14 cellular contexts compared by ENCODE assay signal in genomic region chr4:114603455-114603854, GRCh38. TPM values are rescaled to one million over a fixed set of nuclear protein-coding genes. Genes with fewer than 3 reads are reported as not detected.
DNase-seq lines count a peak whose midpoint lies in the region; ATAC-seq and TF ChIP-seq lines count a peak whose summit lies in the region.
"Had no signal": no experiment of that assay in that cellular context is flagged by ENCODE, and none has a peak within 500 bp of the region (broad histone marks: within the 10 kb centered on the region; RNA-seq: fewer than 3 reads in every experiment).

No MANE protein-coding gene starts in this region.

- H3F3A ChIP-seq in MM.1S (ENCODE audit: insufficient read depth, low read length): peaks cover 8% of the 10 kb centered on the region; the same call in 1 of the 2 replicates

- H3K27me3 ChIP-seq in MM.1S (replicated peaks; ENCODE audit: insufficient read depth, low read length): peaks cover 12% of the 10 kb centered on the region; the same call in 1 of the 2 replicates
- H3K27me3 ChIP-seq in spleen (replicated peaks in 1 of 7): peaks cover 0 to 21% (median 14%) of the 10 kb centered on the region in 7 donors
- no peaks in the 10 kb centered on the region for H3K27me3 ChIP-seq in WERI-Rb-1 (ENCODE audit: insufficient read depth, low read depth, severe bottlenecking)

- H3K27ac ChIP-seq in MM.1S (ENCODE audit: low read length) (no peak overlapping the region), spleen (peak overlapping the region in 6 of 8 donors; percentile 33 to 73 (median 59)), WERI-Rb-1 (no peak overlapping the region)
- H3K27ac ChIP-seq: GM23248 had no signal

- DNase-seq in DMS53 (lab: John Stamatoyannopoulos, UW) (peak; percentile 45), DMS53 treated with DMSO at 0.1 percent for 48 hours (lab: John Stamatoyannopoulos, UW; ENCODE audit: unreplicated experiment) (no peak), MM.1S (peak; percentile 69), spleen (no peak), NCI-H524 treated with DMSO at 0.1 percent for 48 hours (lab: John Stamatoyannopoulos, UW) (no peak), NCI-H2029 (lab: John Stamatoyannopoulos, UW) (no peak), WERI-Rb-1 (no peak)
- DNase-seq: foreskin fibroblast; GM23248; stimulated activated naive CD8-positive, alpha-beta T cell treated with anti-CD3 and anti-CD28 coated beads, Interleukin-15, amount 100 ng/mL, for 72 hours had no signal

- H3K4me1 ChIP-seq in MM.1S (ENCODE audit: low read length) (peaks cover 19% of the 10 kb centered on the region), spleen (peaks cover 0 to 62% (median 30%) of the 10 kb centered on the region in 6 donors)

- TF ChIP-seq CTCF in MM.1S (IDR thresholded peaks at IDR 0.05; ENCODE audit: low read length) (no peak), spleen (IDR thresholded peaks at IDR 0.05 in 8 of 11, conservative IDR thresholded peaks at IDR 0.05 in 3 of 11) (no peak), WERI-Rb-1 (IDR thresholded peaks at IDR 0.05; ENCODE audit: low read depth, low read length) (no peak)

- no peaks in the 10 kb centered on the region for H3K79me2 ChIP-seq in MM.1S (ENCODE audit: low read length)

- intact Hi-C loops in spleen (cut with DNase I; ENCODE audit: low total_unique reads): no loop called here

- H3K4me3 ChIP-seq in MM.1S (ENCODE audit: low read length) (peak overlapping the region; percentile 11), spleen (no peak overlapping the region), WERI-Rb-1 (ENCODE audit: low read depth, low read length) (no peak overlapping the region)
- H3K4me3 ChIP-seq: GM23248 had no signal

- no peak overlapping the region for H3K9ac ChIP-seq in MM.1S (ENCODE audit: low read length)
- H3K9ac ChIP-seq: GM23248 had no signal

- 32 to 59% (median 55%) methylated on average over 4 of the region's 4 CpGs for WGBS in spleen, 5 donors

- no peak overlapping the region; the same call in 1 of the 2 replicates for H2AFZ ChIP-seq in MM.1S (ENCODE audit: low read length)
- H2AFZ ChIP-seq: GM23248 had no signal

- peak overlapping the region; percentile 42 for H3K4me2 ChIP-seq in MM.1S (ENCODE audit: low read depth, low read length)

- TF ChIP-seq POLR2A in spleen (IDR thresholded peaks at IDR 0.05): no peak

- no peaks in the 10 kb centered on the region for H4K20me1 ChIP-seq in MM.1S (ENCODE audit: insufficient read depth, low read length)

- no peaks in the 10 kb centered on the region for H3K36me3 ChIP-seq in MM.1S (replicated peaks; ENCODE audit: insufficient read depth, low read length)
- no peaks in the 10 kb centered on the region for H3K36me3 ChIP-seq in spleen
- H3K36me3 ChIP-seq in WERI-Rb-1: no peaks in the 10 kb centered on the region

- H3K9me3 ChIP-seq in MM.1S (replicated peaks; ENCODE audit: insufficient read depth, low read length) (no peaks in the 10 kb centered on the region), spleen (no peaks in the 10 kb centered on the region), WERI-Rb-1 (ENCODE audit: severe bottlenecking) (no peaks in the 10 kb centered on the region)

- H3K9me2 ChIP-seq in MM.1S (replicated peaks; ENCODE audit: insufficient read depth, low read length): no peaks in the 10 kb centered on the region

- peak; percentile 90 for ATAC-seq in HG02623 (IDR thresholded peaks at IDR 0.05; ENCODE audit: unreplicated experiment)
- ATAC-seq: activated naive CD4-positive, alpha-beta T cell treated with anti-CD3 and anti-CD28 coated beads, Interleukin-2, amount 50 U/mL, for 72 hours; Right ventricle myocardium inferior; stimulated activated naive CD8-positive, alpha-beta T cell treated with anti-CD3 and anti-CD28 coated beads, Interleukin-15, amount 100 ng/mL, for 72 hours had no signal

RNA-seq across cellular contexts. Expression of gene UGT8, which starts 4.8 kb away (rescaled TPM):
- total RNA-seq in spleen: 1 to 10 TPM; 4.7 to 7.0 (median 6.6) TPM
- 1 to 10 TPM; 2.1 to 2.7 (median 2.2) TPM for polyA plus RNA-seq in spleen
- total RNA-seq: A172, GM23248, Right ventricle myocardium inferior had no signal
- polyA plus RNA-seq: GM23248 had no signal

Comparison
In these comparisons a context has a peak if more than half of its experiments do, and no peak if none do; other contexts are left out.
1. DNase-seq: peak in DMS53 (single experiment) and MM.1S (single experiment); none in DMS53 treated with DMSO at 0.1 percent for 48 hours (single experiment), spleen (single experiment), NCI-H524 treated with DMSO at 0.1 percent for 48 hours (single experiment), NCI-H2029 (single experiment) and WERI-Rb-1 (single experiment).
2. H3K27ac ChIP-seq: peak in spleen (6 of 8); none in MM.1S (single experiment) and WERI-Rb-1 (single experiment).